1 cellular context compared by ENCODE assay signal in genomic region chr7:135929692-135930091, GRCh38.
TF ChIP-seq lines count a peak whose summit lies in the region.

No MANE protein-coding gene starts in this region.

TF ChIP-seq in GM23338, 12 proteins besides CTCF, POLR2A, EP300 and RAD21 (continued from another document):
- TF ChIP-seq ZNF462 (CRISPR knock-in tag; IDR thresholded peaks at IDR 0.05): no peak
- TF ChIP-seq ZNF331 (CRISPR knock-in tag; IDR thresholded peaks at IDR 0.05; ENCODE audit: low read depth): no peak
- no peak for TF ChIP-seq CREB1 (CRISPR knock-in tag; IDR thresholded peaks at IDR 0.05; ENCODE audit: low read depth)
TF ChIP-seq in GM23338: peak in this region for 0.
